In genomic region chr5:85515588-85515987, GRCh38 we compare ENCODE assay signal across 24 cellular contexts.
"Had no signal": no experiment of that assay in that cellular context is flagged by ENCODE, and none has a peak within 500 bp of the region (broad histone marks: within the 10 kb centered on the region; RNA-seq: fewer than 3 reads in every experiment).

No MANE protein-coding gene starts in this region.

- H3K27ac Mint-ChIP-seq: mesothelial cell of epicardium, naive B cell had no signal

- H3K4me3 ChIP-seq: coronary artery, dorsolateral prefrontal cortex, esophagus muscularis mucosa, gastrocnemius medialis, heart right ventricle, left lung, lower lobe of right lung, mucosa of descending colon had no signal

- ATAC-seq: foreskin keratinocyte, gastrocnemius medialis, heart right ventricle, left cardiac atrium, left lung, left ventricle myocardium superior, lower lobe of right lung, mucosa of descending colon had no signal

- H3K9me3 ChIP-seq: esophagus muscularis mucosa, gastrocnemius medialis, lower lobe of right lung, mucosa of descending colon had no signal

- H3K36me3 Mint-ChIP-seq: mesothelial cell of epicardium, naive B cell had no signal

- H3K36me3 ChIP-seq: esophagus muscularis mucosa, gastrocnemius medialis, heart right ventricle, left lung, lower lobe of right lung had no signal

- DNase-seq: dermis blood vessel endothelial cell; dorsolateral prefrontal cortex; effector CD4-positive, alpha-beta T cell; effector memory CD4-positive, alpha-beta T cell; foreskin keratinocyte; gastrocnemius medialis; glutamatergic neuron; head of caudate nucleus; heart right ventricle; hippocampal formation; left cardiac atrium; left lung; left ventricle myocardium superior; lower lobe of right lung; mesenchymal stem cell; mucosa of descending colon; naive B cell had no signal

- H3K4me1 ChIP-seq: esophagus muscularis mucosa, foreskin keratinocyte, gastrocnemius medialis, heart right ventricle, left lung, lower lobe of right lung had no signal

- H3K4me3 Mint-ChIP-seq: mesothelial cell of epicardium, naive B cell had no signal

- FAIRE-seq: colon, endothelial cell of umbilical vein, islet of Langerhans, keratinocyte had no signal

- H3K27ac ChIP-seq: coronary artery, dorsolateral prefrontal cortex, esophagus muscularis mucosa, foreskin keratinocyte, gastrocnemius medialis, heart right ventricle, left lung, lower lobe of right lung had no signal

- H3K4me1 Mint-ChIP-seq: mesothelial cell of epicardium, naive B cell had no signal

- H3K27me3 ChIP-seq: dorsolateral prefrontal cortex, esophagus muscularis mucosa, foreskin keratinocyte, gastrocnemius medialis, heart right ventricle, left lung had no signal

- H3K27me3 Mint-ChIP-seq: naive B cell had no signal
